In genomic region chr1:43979261-43979527, GRCh38 we compare ENCODE assay signal across 7 cellular contexts. TPM values are rescaled to one million over a fixed set of nuclear protein-coding genes. Genes with fewer than 3 reads are reported as not detected.
DNase-seq lines count a peak whose midpoint lies in the region; ATAC-seq and TF ChIP-seq lines count a peak whose summit lies in the region.
"Had no signal": no experiment of that assay in that cellular context is flagged by ENCODE, and none has a peak within 500 bp of the region (broad histone marks: within the 10 kb centered on the region; RNA-seq: fewer than 3 reads in every experiment).

No MANE protein-coding gene starts in this region.

- no peaks in the 10 kb centered on the region for H3K9me3 ChIP-seq in MG63
- H3K9me3 ChIP-seq in testis, result no peaks in the 10 kb centered on the region

- TF ChIP-seq CTCF in fibroblast of the aortic adventitia (IDR thresholded peaks at IDR 0.05; ENCODE audit: insufficient read depth, low read length) (no peak), testis (IDR thresholded peaks at IDR 0.05) (no peak)

- no peak for TF ChIP-seq POLR2A in testis (IDR thresholded peaks at IDR 0.05)

- intact Hi-C loops in testis (cut with DNase I; ENCODE audit: low total_unique reads), result no loop called here

- H3K27ac ChIP-seq in testis, result peak overlapping the region in 1 of 2 donors; percentile 56

- no peak for DNase-seq in MG63
- DNase-seq in fibroblast of the aortic adventitia (ENCODE audit: low read depth), result no peak
- DNase-seq in testis, result no peak
- no peak for DNase-seq in activated CD4-positive, CD25-positive, alpha-beta regulatory T cell treated with anti-CD3 and anti-CD28 coated beads, Interleukin-2, amount 50 U/mL, for 72 hours
- DNase-seq: SHP77 treated with DMSO at 0.1 percent for 48 hours had no signal

- H3K27me3 ChIP-seq in MG63, result no peaks in the 10 kb centered on the region
- H3K27me3 ChIP-seq in testis, result no peaks in the 10 kb centered on the region

- WGBS in testis, 2 donors, result 0% methylated on average over 4 of the region's 45 CpGs; no CpG with 5 or more reads in 1 of the 2 donors

- ATAC-seq in GM19324 (IDR thresholded peaks at IDR 0.05; ENCODE audit: low FRiP score, unreplicated experiment) (no peak), GM19023 (IDR thresholded peaks at IDR 0.05; ENCODE audit: unreplicated experiment) (no peak)

- H3K4me3 ChIP-seq in MG63 (peak overlapping the region; percentile 51), fibroblast of the aortic adventitia (ENCODE audit: low read depth, low read length) (peak overlapping the region; percentile 74), testis (peak overlapping the region; percentile 58 to 67)

- H3K4me1 ChIP-seq in testis, result peaks cover 30% of the 10 kb centered on the region

- H3K36me3 ChIP-seq in MG63 (peaks cover 40% of the 10 kb centered on the region), testis (ENCODE audit: low read depth, missing control alignments) (no peaks in the 10 kb centered on the region)

RNA-seq across cellular contexts. Expression of gene B4GALT2, which starts 0.2 kb away (rescaled TPM):
- 62.1 and 95.8 TPM in 2 replicates for total RNA-seq in MG63 (2014; rRNA removed; shearing (Covaris generic); ENCODE audit: low replicate concordance)
- total RNA-seq in fibroblast of the aortic adventitia (ENCODE audit: low replicate concordance) (19.7 and 99.1 TPM in 2 replicates), testis (10 to 100 TPM; 40.9 to 65.9 TPM)
- 47.7 TPM for polyA plus RNA-seq in testis (ENCODE audit: insufficient read depth, low read depth, low replicate concordance)

RNA-seq across cellular contexts. Expression of gene ATP6V0B, which starts 4.4 kb away (rescaled TPM):
- total RNA-seq in MG63 (2014; rRNA removed; shearing (Covaris generic); ENCODE audit: low replicate concordance), result 124 and 126 TPM in 2 replicates
- total RNA-seq in fibroblast of the aortic adventitia (ENCODE audit: low replicate concordance), result 47.3 and 53.1 TPM in 2 replicates
- 100 to 1,000 TPM; 173 to 222 TPM for total RNA-seq in testis
- 102 TPM for polyA plus RNA-seq in testis (ENCODE audit: insufficient read depth, low read depth, low replicate concordance)

RNA-seq across cellular contexts. Expression of gene DPH2, which starts 9.4 kb away (rescaled TPM):
- 20.7 and 44.0 TPM in 2 replicates for total RNA-seq in MG63 (2014; rRNA removed; shearing (Covaris generic); ENCODE audit: low replicate concordance)
- total RNA-seq in fibroblast of the aortic adventitia (ENCODE audit: low replicate concordance) (15.1 and 15.6 TPM in 2 replicates), testis (10 to 100 TPM; 39.4 to 44.7 TPM)
- polyA plus RNA-seq in testis (ENCODE audit: insufficient read depth, low read depth, low replicate concordance), result 27.6 TPM

RNA-seq across cellular contexts. Expression of gene CCDC24, which starts 12.2 kb away (rescaled TPM):
- total RNA-seq in MG63 (2014; rRNA removed; shearing (Covaris generic); ENCODE audit: low replicate concordance), result 1.6 and 5.9 TPM in 2 replicates
- 2.6 TPM in 2 replicates for total RNA-seq in fibroblast of the aortic adventitia (ENCODE audit: low replicate concordance)
- 10 to 100 TPM; 28.8 to 31.3 TPM for total RNA-seq in testis
- polyA plus RNA-seq in testis (ENCODE audit: insufficient read depth, low read depth, low replicate concordance), result 64.9 TPM

RNA-seq across cellular contexts. Expression of gene IPO13, which starts 32.4 kb away (rescaled TPM):
- total RNA-seq in MG63 (2014; rRNA removed; shearing (Covaris generic); ENCODE audit: low replicate concordance), result 14.4 and 24.4 TPM in 2 replicates
- total RNA-seq in fibroblast of the aortic adventitia (ENCODE audit: low replicate concordance), result 16.2 and 20.8 TPM in 2 replicates
- 10 to 100 TPM; 67.3 to 77.0 TPM for total RNA-seq in testis
- polyA plus RNA-seq in testis (ENCODE audit: insufficient read depth, low read depth, low replicate concordance), result 138 TPM
